ENCODE assay signal across 9 cellular contexts in the genomic region with DNA sequence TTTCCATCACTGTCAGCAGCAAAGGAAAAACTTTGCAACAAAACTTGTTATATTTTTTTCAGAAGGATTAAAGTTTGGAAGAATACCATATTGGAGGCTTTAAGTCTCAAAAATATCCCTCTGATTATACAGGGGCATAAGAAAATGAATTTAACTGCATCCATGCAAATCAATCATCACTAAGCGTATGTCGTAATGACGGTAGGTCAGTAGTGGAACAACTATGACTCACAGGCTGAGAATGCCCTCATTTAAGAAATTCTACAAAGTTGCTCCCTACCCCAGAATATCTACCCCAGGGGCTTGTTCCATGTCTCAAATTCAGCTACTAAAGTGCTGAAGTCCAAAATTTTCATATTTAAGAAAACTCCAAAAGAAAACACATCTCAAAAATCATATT. TPM values are rescaled to one million over a fixed set of nuclear protein-coding genes. Genes with fewer than 3 reads are reported as not detected.
DNase-seq lines count a peak whose midpoint lies in the region; ATAC-seq and TF ChIP-seq lines count a peak whose summit lies in the region.
"Had no signal": no experiment of that assay in that cellular context is flagged by ENCODE, and none has a peak within 500 bp of the region (broad histone marks: within the 10 kb centered on the region; RNA-seq: fewer than 3 reads in every experiment).

No MANE protein-coding gene starts in this region.

- DNase-seq in adipocyte (ENCODE audit: low read depth) = peak; percentile 83
- DNase-seq in Right ventricle myocardium superior = no peak
- no peak for DNase-seq in tibial artery
- no peak for DNase-seq in C1 segment of cervical spinal cord (lab: John Stamatoyannopoulos, UW)
- DNase-seq in anterior cingulate cortex (lab: John Stamatoyannopoulos, UW) = no peak
- DNase-seq in NCI-H526 treated with DMSO at 0.1 percent for 48 hours (lab: John Stamatoyannopoulos, UW) = no peak
- DNase-seq: kidney, NCI-H187 had no signal

- H3K27ac ChIP-seq in HUES48 (ENCODE audit: low read depth, low read length) (peak overlapping the region; percentile 16), tibial artery (peak overlapping the region; percentile 67 to 68)

- H3K36me3 ChIP-seq in HUES48 (ENCODE audit: control insufficient read depth, insufficient read depth, low read length) (no peaks in the 10 kb centered on the region), adipocyte (ENCODE audit: control insufficient read depth, insufficient read depth, low read length, severe bottlenecking) (no peaks in the 10 kb centered on the region), tibial artery (no peaks in the 10 kb centered on the region)

- H3K27me3 ChIP-seq in HUES48 (ENCODE audit: control insufficient read depth, insufficient read depth, low read length) (no peaks in the 10 kb centered on the region), adipocyte (replicated peaks; ENCODE audit: control insufficient read depth, insufficient read depth, low read length) (no peaks in the 10 kb centered on the region), tibial artery (no peaks in the 10 kb centered on the region)

- H3K9ac ChIP-seq in HUES48 (ENCODE audit: low read depth, low read length) (no peak overlapping the region), adipocyte (ENCODE audit: low read length) (peak overlapping the region; percentile 52)

- intact Hi-C loops in Right ventricle myocardium superior (cut with DNase I) (no loop called here), tibial artery (cut with DNase I; ENCODE audit: low total_unique reads) (no loop called here)

- ATAC-seq in Right ventricle myocardium superior (ENCODE audit: poor library complexity) = peak; percentile 72

- H3K4me3 ChIP-seq in HUES48 (ENCODE audit: low read depth, low read length) (no peak overlapping the region), adipocyte (ENCODE audit: low read length) (peak overlapping the region; percentile 26), tibial artery (no peak overlapping the region)

- H3K9me3 ChIP-seq in HUES48 (ENCODE audit: control insufficient read depth, insufficient read depth, low read length) = no peaks in the 10 kb centered on the region
- no peaks in the 10 kb centered on the region for H3K9me3 ChIP-seq in adipocyte (ENCODE audit: control insufficient read depth, low read length)
- H3K9me3 ChIP-seq in tibial artery = no peaks in the 10 kb centered on the region

- no peak for TF ChIP-seq CTCF in tibial artery (IDR thresholded peaks at IDR 0.05)

- no peaks in the 10 kb centered on the region for H3K4me1 ChIP-seq in HUES48 (ENCODE audit: control insufficient read depth, insufficient read depth, low read length)
- peaks cover 48% of the 10 kb centered on the region for H3K4me1 ChIP-seq in adipocyte (ENCODE audit: control insufficient read depth, insufficient read depth, low read length)
- peaks cover 0 to 52% (median 30%) of the 10 kb centered on the region in 4 donors for H3K4me1 ChIP-seq in tibial artery

RNA-seq across cellular contexts. Expression of a gene that starts 12.5 kb away (rescaled TPM):
- total RNA-seq in Right ventricle myocardium superior = 26.9 TPM
